ENCODE assay signal across 8 cellular contexts in genomic region chr22:46044718-46045458, GRCh38.
DNase-seq lines count a peak whose midpoint lies in the region; ATAC-seq, FAIRE-seq and TF ChIP-seq lines count a peak whose summit lies in the region.

No MANE protein-coding gene starts in this region.

- no peaks in the 10 kb centered on the region for H3K9me3 ChIP-seq in spleen

- peak overlapping the region; percentile 88 to 99 (median 92) for H3K27ac ChIP-seq in spleen

- intact Hi-C loops in spleen (cut with DNase I; ENCODE audit: low total_unique reads): no loop called here

- peak overlapping the region; percentile 52 for H3K4me3 ChIP-seq in astrocyte of the spinal cord (ENCODE audit: low read depth, low read length)
- H3K4me3 ChIP-seq in spleen: peak overlapping the region; percentile 35 to 81 (median 47)

- H3K27me3 ChIP-seq in spleen (replicated peaks in 1 of 7): no peaks in the 10 kb centered on the region

- FAIRE-seq in urothelium cell line (lab: Jason Lieb, UNC): no peak

- DNase-seq in M059J (ENCODE audit: low read depth): peak; percentile 36
- no peak for DNase-seq in astrocyte of the spinal cord (ENCODE audit: low read depth, low spot score)
- peak; percentile 73 for DNase-seq in iPS-NIHi11 (ENCODE audit: low spot score)
- peak; percentile 90 for DNase-seq in spleen
- DNase-seq in pons (ENCODE audit: low spot score): no peak
- DNase-seq in C1 segment of cervical spinal cord (lab: John Stamatoyannopoulos, UW): no peak
- DNase-seq in urothelium cell line (ENCODE audit: low spot score): no peak

- TF ChIP-seq CTCF in astrocyte of the spinal cord (IDR thresholded peaks at IDR 0.05; ENCODE audit: low read depth, low read length): no peak
- TF ChIP-seq CTCF in spleen (IDR thresholded peaks at IDR 0.05 in 8 of 11, conservative IDR thresholded peaks at IDR 0.05 in 3 of 11): no peak

- peaks cover 34 to 96% (median 87%) of the 10 kb centered on the region in 6 donors for H3K4me1 ChIP-seq in spleen

- in situ Hi-C loops in astrocyte of the spinal cord (cut with HindIII; ENCODE audit: low sequenced_read_pairs): no loop called here

- no peaks in the 10 kb centered on the region for H3K36me3 ChIP-seq in spleen

- no peak for ATAC-seq in GM21825 (IDR thresholded peaks at IDR 0.05; ENCODE audit: unreplicated experiment)

- TF ChIP-seq POLR2A in spleen (IDR thresholded peaks at IDR 0.05): no peak

- WGBS in spleen, 5 donors: 2 to 6% (median 3%) methylated on average over 13 to 77 of the region's 77 CpGs

Comparison
In these comparisons a context has a peak if more than half of its experiments do, and no peak if none do; other contexts are left out.
1. DNase-seq: peak in M059J (single experiment), iPS-NIHi11 (single experiment) and spleen (single experiment); none in astrocyte of the spinal cord (single experiment), pons (single experiment), C1 segment of cervical spinal cord (0 of 14) and urothelium cell line (single experiment).